ENCODE assay signal across 36 cellular contexts in genomic region chr19:55238030-55238429, GRCh38. TPM values are rescaled to one million over a fixed set of nuclear protein-coding genes. Genes with fewer than 3 reads are reported as not detected.
"Had no signal": no experiment of that assay in that cellular context is flagged by ENCODE, and none has a peak within 500 bp of the region (broad histone marks: within the 10 kb centered on the region; RNA-seq: fewer than 3 reads in every experiment).

No MANE protein-coding gene starts in this region.

- H3K9me3 ChIP-seq: adrenal gland, ascending aorta, body of pancreas, breast epithelium had no signal

- H3K4me1 ChIP-seq: adrenal gland, ascending aorta, body of pancreas, breast epithelium had no signal

- H3K27ac Mint-ChIP-seq: activated naive CD4-positive, alpha-beta T cell treated with anti-CD3 and anti-CD28 coated beads for 36 hours; activated naive CD4-positive, alpha-beta T cell treated with anti-CD3 and anti-CD28 coated beads, Interleukin-2, amount 10 ng/mL, durations not matched to agents 7 days and 5 days; activated naive CD4-positive, alpha-beta T cell treated with anti-CD3 and anti-CD28 coated beads, Interleukin-2, amount 50 U/mL, for 24 hours; activated naive CD4-positive, alpha-beta T cell treated with anti-CD3 and anti-CD28 coated beads, Interleukin-2, amount 50 U/mL, for 72 hours; activated naive CD8-positive, alpha-beta T cell; activated naive CD8-positive, alpha-beta T cell treated with anti-CD3 and anti-CD28 coated beads for 36 hours; activated naive CD8-positive, alpha-beta T cell treated with anti-CD3 and anti-CD28 coated beads, Interleukin-2, amount 10 ng/mL, durations not matched to agents 7 days and 5 days; activated T-cell treated with anti-CD3 and anti-CD28 coated beads, Interleukin-2, amount 50 U/mL, for 72 hours; activated T-helper 1 cell treated with anti-CD3 and anti-CD28 coated beads, Interleukin-12 subunit alpha, Interleukin-12 subunit beta, Interleukin-2, Interleukin-4 antibody, amounts not matched to agents 30 ng/mL and 10 ng/mL and 1 ng/mL, durations not matched to agents 14 hours and 24 hours and 36 hours; activated T-helper 17 cell treated with anti-CD3 and anti-CD28 coated beads, Interleukin-2, amount 50 U/mL, for 72 hours; activated T-helper 2 cell treated with anti-CD3 and anti-CD28 coated beads, Interferon-gamma antibody, Interleukin-2, Interleukin-4, amounts not matched to agents 10 μg/mL and 5 μg/mL and 100 μg/mL, durations not matched to agents 14 hours and 24 hours and 36 hours had no signal

- H3K4me3 Mint-ChIP-seq: activated naive CD4-positive, alpha-beta T cell treated with anti-CD3 and anti-CD28 coated beads for 36 hours; activated naive CD4-positive, alpha-beta T cell treated with anti-CD3 and anti-CD28 coated beads, Interleukin-2, amount 10 ng/mL, durations not matched to agents 7 days and 5 days; activated naive CD4-positive, alpha-beta T cell treated with anti-CD3 and anti-CD28 coated beads, Interleukin-2, amount 50 U/mL, for 24 hours; activated naive CD8-positive, alpha-beta T cell; activated naive CD8-positive, alpha-beta T cell treated with anti-CD3 and anti-CD28 coated beads for 36 hours; activated naive CD8-positive, alpha-beta T cell treated with anti-CD3 and anti-CD28 coated beads, Interleukin-2, amount 10 ng/mL, durations not matched to agents 7 days and 5 days; activated naive CD8-positive, alpha-beta T cell treated with anti-CD3 and anti-CD28 coated beads, Interleukin-2, amount 50 U/mL, for 24 hours; activated T-cell treated with anti-CD3 and anti-CD28 coated beads, Interleukin-2, amount 50 U/mL, for 24 hours; activated T-cell treated with anti-CD3 and anti-CD28 coated beads, Interleukin-2, amount 50 U/mL, for 4 hours; activated T-cell treated with anti-CD3 and anti-CD28 coated beads, Interleukin-2, amount 50 U/mL, for 72 hours; activated T-helper 1 cell treated with anti-CD3 and anti-CD28 coated beads, Interleukin-12 subunit alpha, Interleukin-12 subunit beta, Interleukin-2, Interleukin-4 antibody, amounts not matched to agents 30 ng/mL and 10 ng/mL and 1 ng/mL, durations not matched to agents 14 hours and 24 hours and 36 hours; activated T-helper 17 cell treated with anti-CD3 and anti-CD28 coated beads, Interleukin-2, amount 50 U/mL, for 72 hours; brain; central memory CD8-positive, alpha-beta T cell had no signal

- H3K4me3 ChIP-seq: adrenal gland, ascending aorta, body of pancreas, breast epithelium, cardiac muscle cell had no signal

- H3K4me1 Mint-ChIP-seq: activated naive CD4-positive, alpha-beta T cell treated with anti-CD3 and anti-CD28 coated beads, Interleukin-2, amount 10 ng/mL, durations not matched to agents 7 days and 5 days; activated naive CD8-positive, alpha-beta T cell treated with anti-CD3 and anti-CD28 coated beads for 36 hours; brain had no signal

- DNase-seq: activated effector memory CD4-positive, alpha-beta T cell treated with anti-CD3 and anti-CD28 coated beads, Interleukin-2, amount 50 U/mL, for 16 hours; activated effector memory CD4-positive, alpha-beta T cell treated with Interleukin-2 at 50 U/mL for 16 hours; activated gamma-delta T cell; activated gamma-delta T cell treated with Interleukin-2 at 50 U/mL for 16 hours; activated naive CD4-positive, alpha-beta T cell; activated naive CD4-positive, alpha-beta T cell treated with anti-CD3 and anti-CD28 coated beads for 36 hours; activated naive CD4-positive, alpha-beta T cell treated with anti-CD3 and anti-CD28 coated beads, Interleukin-2, amount 10 ng/mL, durations not matched to agents 7 days and 5 days; activated naive CD4-positive, alpha-beta T cell treated with anti-CD3 and anti-CD28 coated beads, Interleukin-2, amount 50 U/mL, for 16 hours; activated naive CD4-positive, alpha-beta T cell treated with Interleukin-2 at 50 U/mL for 16 hours; activated naive CD8-positive, alpha-beta T cell treated with anti-CD3 and anti-CD28 coated beads for 36 hours; activated naive CD8-positive, alpha-beta T cell treated with anti-CD3 and anti-CD28 coated beads, Interleukin-2, amount 10 ng/mL, durations not matched to agents 7 days and 5 days; activated naive CD8-positive, alpha-beta T cell treated with anti-CD3 and anti-CD28 coated beads, Interleukin-2, amount 50 U/mL, for 24 hours; activated T-cell treated with anti-CD3 and anti-CD28 coated beads, Interleukin-2, amount 50 U/mL, for 1 hour; activated T-cell treated with anti-CD3 and anti-CD28 coated beads, Interleukin-2, amount 50 U/mL, for 24 hours; activated T-cell treated with anti-CD3 and anti-CD28 coated beads, Interleukin-2, amount 50 U/mL, for 4 hours; activated T-cell treated with anti-CD3 and anti-CD28 coated beads, Interleukin-2, amount 50 U/mL, for 72 hours; adrenal gland; amniotic stem cell; amygdala; anterior cingulate cortex; body of pancreas; brain microvascular endothelial cell; caudate nucleus; central memory CD4-positive, alpha-beta T cell; cerebellar nuclear complex had no signal

- H3K9me3 Mint-ChIP-seq: activated naive CD4-positive, alpha-beta T cell treated with anti-CD3 and anti-CD28 coated beads for 36 hours; activated naive CD4-positive, alpha-beta T cell treated with anti-CD3 and anti-CD28 coated beads, Interleukin-2, amount 10 ng/mL, durations not matched to agents 7 days and 5 days; activated naive CD4-positive, alpha-beta T cell treated with anti-CD3 and anti-CD28 coated beads, Interleukin-2, amount 50 U/mL, for 24 hours; activated naive CD4-positive, alpha-beta T cell treated with anti-CD3 and anti-CD28 coated beads, Interleukin-2, amount 50 U/mL, for 72 hours; activated naive CD8-positive, alpha-beta T cell treated with anti-CD3 and anti-CD28 coated beads for 36 hours; activated naive CD8-positive, alpha-beta T cell treated with anti-CD3 and anti-CD28 coated beads, Interleukin-2, amount 10 ng/mL, durations not matched to agents 7 days and 5 days; activated naive CD8-positive, alpha-beta T cell treated with anti-CD3 and anti-CD28 coated beads, Interleukin-2, amount 50 U/mL, for 24 hours; activated T-cell treated with anti-CD3 and anti-CD28 coated beads, Interleukin-2, amount 50 U/mL, for 24 hours; activated T-cell treated with anti-CD3 and anti-CD28 coated beads, Interleukin-2, amount 50 U/mL, for 4 hours; activated T-cell treated with anti-CD3 and anti-CD28 coated beads, Interleukin-2, amount 50 U/mL, for 72 hours; activated T-helper 1 cell treated with anti-CD3 and anti-CD28 coated beads, Interleukin-12 subunit alpha, Interleukin-12 subunit beta, Interleukin-2, Interleukin-4 antibody, amounts not matched to agents 30 ng/mL and 10 ng/mL and 1 ng/mL, durations not matched to agents 14 hours and 24 hours and 36 hours; activated T-helper 17 cell treated with anti-CD3 and anti-CD28 coated beads, Interleukin-2, amount 50 U/mL, for 72 hours; activated T-helper 2 cell treated with anti-CD3 and anti-CD28 coated beads, Interferon-gamma antibody, Interleukin-2, Interleukin-4, amounts not matched to agents 10 μg/mL and 5 μg/mL and 100 μg/mL, durations not matched to agents 14 hours and 24 hours and 36 hours; brain; central memory CD8-positive, alpha-beta T cell had no signal

- ATAC-seq: activated naive CD4-positive, alpha-beta T cell treated with anti-CD3 and anti-CD28 coated beads, Interleukin-2, amount 50 U/mL, for 72 hours; activated naive CD8-positive, alpha-beta T cell treated with anti-CD3 and anti-CD28 coated beads, Interleukin-2, amount 50 U/mL, for 24 hours; activated T-cell treated with anti-CD3 and anti-CD28 coated beads, Interleukin-2, amount 50 U/mL, for 4 hours; activated T-cell treated with anti-CD3 and anti-CD28 coated beads, Interleukin-2, amount 50 U/mL, for 72 hours; activated T-helper 17 cell treated with anti-CD3 and anti-CD28 coated beads, Interleukin-2, amount 50 U/mL, for 72 hours; body of pancreas had no signal

- H3K27me3 ChIP-seq: adrenal gland, ascending aorta, body of pancreas, brain microvascular endothelial cell, breast epithelium, cardiac muscle cell had no signal

- H3K27ac ChIP-seq: adrenal gland, ascending aorta, body of pancreas, brain microvascular endothelial cell, breast epithelium, cardiac muscle cell had no signal

- H3K27me3 Mint-ChIP-seq: activated naive CD4-positive, alpha-beta T cell treated with anti-CD3 and anti-CD28 coated beads, Interleukin-2, amount 10 ng/mL, durations not matched to agents 7 days and 5 days; activated naive CD4-positive, alpha-beta T cell treated with anti-CD3 and anti-CD28 coated beads, Interleukin-2, amount 50 U/mL, for 24 hours; activated naive CD8-positive, alpha-beta T cell; activated naive CD8-positive, alpha-beta T cell treated with anti-CD3 and anti-CD28 coated beads for 36 hours; activated naive CD8-positive, alpha-beta T cell treated with anti-CD3 and anti-CD28 coated beads, Interleukin-2, amount 10 ng/mL, durations not matched to agents 7 days and 5 days; activated naive CD8-positive, alpha-beta T cell treated with anti-CD3 and anti-CD28 coated beads, Interleukin-2, amount 50 U/mL, for 24 hours; activated T-cell treated with anti-CD3 and anti-CD28 coated beads, Interleukin-2, amount 50 U/mL, for 24 hours; activated T-helper 17 cell treated with anti-CD3 and anti-CD28 coated beads, Interleukin-2, amount 50 U/mL, for 72 hours; brain; central memory CD8-positive, alpha-beta T cell had no signal

RNA-seq across cellular contexts. Expression of gene TMEM86B, which starts 9.5 kb away (rescaled TPM):
- total RNA-seq: ascending aorta had no signal

RNA-seq across cellular contexts. Expression of gene PTPRH, which starts 28.7 kb away (rescaled TPM):
- total RNA-seq: activated naive CD4-positive, alpha-beta T cell treated with anti-CD3 and anti-CD28 coated beads for 36 hours; activated naive CD8-positive, alpha-beta T cell treated with anti-CD3 and anti-CD28 coated beads for 36 hours; activated naive CD8-positive, alpha-beta T cell treated with anti-CD3 and anti-CD28 coated beads, Interleukin-2, amount 10 ng/mL, durations not matched to agents 7 days and 5 days; activated T-cell treated with anti-CD3 and anti-CD28 coated beads, Interleukin-2, amount 50 U/mL, for 72 hours; activated T-helper 17 cell treated with anti-CD3 and anti-CD28 coated beads, Interleukin-2, amount 50 U/mL, for 72 hours; activated T-helper 2 cell treated with anti-CD3 and anti-CD28 coated beads, Interferon-gamma antibody, Interleukin-2, Interleukin-4, amounts not matched to agents 10 μg/mL and 5 μg/mL and 100 μg/mL, durations not matched to agents 14 hours and 24 hours and 36 hours had no signal
